Comparison of ENCODE assay signal across 8 cellular contexts in the genomic region with DNA sequence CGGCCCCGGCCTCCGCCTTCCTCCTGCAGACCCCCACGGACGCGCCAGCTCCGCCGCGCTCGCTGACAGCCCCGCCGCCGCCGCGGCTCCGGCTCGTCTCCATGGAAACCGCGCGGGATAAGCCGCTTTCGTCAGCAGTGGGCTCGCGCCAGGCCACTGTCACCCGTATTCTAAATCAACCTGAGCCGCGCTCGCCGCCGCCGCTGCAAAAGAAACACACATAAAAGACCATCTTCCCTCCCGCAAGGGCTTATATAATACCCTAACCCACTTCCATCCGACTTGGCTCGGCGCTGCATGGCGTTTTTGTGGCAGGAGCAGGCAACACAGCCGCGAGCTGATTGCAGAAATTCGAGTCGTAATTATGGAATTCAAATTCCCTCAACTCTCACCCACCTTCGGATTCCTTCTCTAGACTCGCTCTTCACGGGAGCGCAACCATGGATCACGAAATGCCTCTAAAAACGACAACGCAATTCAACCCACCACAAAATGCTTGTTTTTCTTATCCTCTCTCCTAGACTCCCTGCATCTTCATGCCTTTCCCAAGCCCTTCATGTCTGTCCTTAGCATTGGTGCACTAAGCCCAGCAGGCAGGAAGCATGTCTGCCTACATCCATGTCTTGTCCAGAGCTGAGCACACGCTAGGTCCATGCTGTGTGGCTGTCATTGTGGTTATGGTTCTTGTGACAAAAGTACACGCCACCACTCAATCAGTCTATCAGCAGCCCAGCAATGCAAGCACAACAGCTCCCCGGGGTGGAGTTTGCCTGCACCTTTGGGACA. TPM values are rescaled to one million over a fixed set of nuclear protein-coding genes. Genes with fewer than 3 reads are reported as not detected.
DNase-seq lines count a peak whose midpoint lies in the region; ATAC-seq, FAIRE-seq and TF ChIP-seq lines count a peak whose summit lies in the region.

A gene with protein sequence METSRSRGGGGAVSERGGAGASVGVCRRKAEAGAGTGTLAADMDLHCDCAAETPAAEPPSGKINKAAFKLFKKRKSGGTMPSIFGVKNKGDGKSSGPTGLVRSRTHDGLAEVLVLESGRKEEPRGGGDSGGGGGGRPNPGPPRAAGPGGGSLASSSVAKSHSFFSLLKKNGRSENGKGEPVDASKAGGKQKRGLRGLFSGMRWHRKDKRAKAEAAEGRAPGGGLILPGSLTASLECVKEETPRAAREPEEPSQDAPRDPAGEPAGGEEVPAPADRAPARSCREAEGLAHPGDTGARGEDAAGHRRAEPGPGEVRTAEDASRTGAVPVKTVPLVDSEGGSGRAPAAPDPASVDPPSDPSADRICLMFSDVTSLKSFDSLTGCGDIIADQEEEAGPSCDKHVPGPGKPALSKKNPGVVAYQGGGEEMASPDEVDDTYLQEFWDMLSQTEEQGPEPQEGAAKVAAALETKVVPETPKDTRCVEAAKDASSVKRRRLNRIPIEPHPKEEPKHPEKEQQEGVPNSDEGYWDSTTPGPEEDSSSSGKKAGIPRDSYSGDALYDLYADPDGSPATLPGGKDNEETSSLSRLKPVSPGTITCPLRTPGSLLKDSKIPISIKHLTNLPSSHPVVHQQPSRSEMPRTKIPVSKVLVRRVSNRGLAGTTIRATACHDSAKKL (minus strand): TSS at position 772 of the 786 bp plus-strand sequence. CDS start 669 bp downstream, at position 103.

- H3K36me3 Mint-ChIP-seq in WTC11 (no peaks in the 10 kb centered on the region), progenitor cell of endocrine pancreas (ENCODE audit: insufficient read depth) (no peaks in the 10 kb centered on the region)

- TF ChIP-seq CTCF in A673 (conservative IDR thresholded peaks at IDR 0.05; ENCODE audit: low read depth, low read length) = 0 out of 2 replicates have a peak, but pooled peaks have one; percentile 11
- no peak for TF ChIP-seq CTCF in WTC11 (IDR thresholded peaks at IDR 0.05)
- no peak for TF ChIP-seq CTCF in progenitor cell of endocrine pancreas (IDR thresholded peaks at IDR 0.05; ENCODE audit: unreplicated experiment)

- H3K4me3 ChIP-seq in A673 (ENCODE audit: low read depth, low read length, poor library complexity, severe bottlenecking) = peak within 1 kb of the TSS; percentile 75

- peaks cover 37% of the 10 kb centered on the region for H3K4me1 ChIP-seq in A673 (ENCODE audit: insufficient read depth, low read length, poor library complexity, severe bottlenecking)

- H3K4me3 Mint-ChIP-seq in WTC11 (peak within 1 kb of the TSS; percentile 82), progenitor cell of endocrine pancreas (ENCODE audit: low read depth) (peak within 1 kb of the TSS; percentile 68)

- H3K27ac ChIP-seq in A673 (ENCODE audit: low read depth, low read length, poor library complexity, severe bottlenecking) = peak within 1 kb of the TSS; percentile 96

- CTCF ChIA-PET in A673 (lab: Charles Lee) = interaction anchor here (0.6 kb wide), 1 partner anchor 9 kb away, joined by 3 read pairs; no protein-coding TSS in a partner anchor
- CTCF ChIA-PET in WTC11 (lab: Charles Lee) = interaction anchor here (2.0 kb wide), 1 partner anchor 77 kb away, joined by 4 read pairs; no protein-coding TSS in a partner anchor

- intact Hi-C loops in A673 (cut with micrococcal nuclease; ENCODE audit: unreplicated experiment) = loop anchor here (5.0 kb wide), 3 partner anchors 116 to 894 kb away; partner anchors contain the start of genes MTMR6 and NUP58

- BruUV-seq in A673 (replicated peaks; lab: Mats Ljungman, UMichigan) = TSS peak; percentile 53

- H3K27me3 Mint-ChIP-seq in WTC11 (ENCODE audit: low read depth) (peaks cover 68% of the 10 kb centered on the region), progenitor cell of endocrine pancreas (peaks cover 84% of the 10 kb centered on the region)

- H3K9me3 ChIP-seq in A673 (ENCODE audit: low read depth, low read length, poor library complexity, severe bottlenecking) = no peaks in the 10 kb centered on the region

- peaks cover 31% of the 10 kb centered on the region for H3K36me3 ChIP-seq in A673 (ENCODE audit: insufficient read depth, low read length, poor library complexity, severe bottlenecking)

- peak; percentile 86 for DNase-seq in A673 (ENCODE audit: low spot score)
- peak; percentile 28 for DNase-seq in WTC11 (ENCODE audit: low spot score)
- DNase-seq in frontal cortex (ENCODE audit: low spot score in 2 of 2) = peak; percentile 70 to 77
- peak; percentile 34 for DNase-seq in progenitor cell of endocrine pancreas (ENCODE audit: low spot score, unreplicated experiment)
- DNase-seq in effector CD4-positive, alpha-beta T cell = no peak
- no peak for DNase-seq in NCI-H1048 (lab: John Stamatoyannopoulos, UW)
- no peak for DNase-seq in HT-29 (ENCODE audit: low spot score)

- H3K9me3 Mint-ChIP-seq in WTC11 (no peaks in the 10 kb centered on the region), progenitor cell of endocrine pancreas (ENCODE audit: low read depth) (no peaks in the 10 kb centered on the region)

- ATAC-seq in GM18868 (IDR thresholded peaks at IDR 0.05; ENCODE audit: unreplicated experiment) (peak; percentile 58), WTC11 (peak; percentile 11)

- H3K27ac Mint-ChIP-seq in WTC11 (no peak within 1 kb of the TSS; the same call in 1 of the 2 replicates), progenitor cell of endocrine pancreas (peak within 1 kb of the TSS; percentile 63)

- H3K27me3 ChIP-seq in A673 (replicated peaks; ENCODE audit: insufficient read depth, low read depth, low read length, poor library complexity) = no peaks in the 10 kb centered on the region

- FAIRE-seq in frontal cortex (lab: Jason Lieb, UNC) = no peak

- POLR2A ChIA-PET in A673 (lab: Charles Lee; ENCODE audit: low non-redundant PET) (interaction anchor here (0.7 to 1.2 kb wide), 2 partner anchors 9 to 40 kb away, joined by 3 to 14 read pairs; no protein-coding TSS in a partner anchor), WTC11 (lab: Charles Lee) (no interaction called here)

- H3K4me1 Mint-ChIP-seq in WTC11 (peaks cover 37% of the 10 kb centered on the region), progenitor cell of endocrine pancreas (ENCODE audit: low read depth) (peaks cover 5% of the 10 kb centered on the region)

TF ChIP-seq in WTC11, 78 proteins besides CTCF, POLR2A, EP300 and RAD21 (continues in another document):
- TF ChIP-seq, protein P1, sequence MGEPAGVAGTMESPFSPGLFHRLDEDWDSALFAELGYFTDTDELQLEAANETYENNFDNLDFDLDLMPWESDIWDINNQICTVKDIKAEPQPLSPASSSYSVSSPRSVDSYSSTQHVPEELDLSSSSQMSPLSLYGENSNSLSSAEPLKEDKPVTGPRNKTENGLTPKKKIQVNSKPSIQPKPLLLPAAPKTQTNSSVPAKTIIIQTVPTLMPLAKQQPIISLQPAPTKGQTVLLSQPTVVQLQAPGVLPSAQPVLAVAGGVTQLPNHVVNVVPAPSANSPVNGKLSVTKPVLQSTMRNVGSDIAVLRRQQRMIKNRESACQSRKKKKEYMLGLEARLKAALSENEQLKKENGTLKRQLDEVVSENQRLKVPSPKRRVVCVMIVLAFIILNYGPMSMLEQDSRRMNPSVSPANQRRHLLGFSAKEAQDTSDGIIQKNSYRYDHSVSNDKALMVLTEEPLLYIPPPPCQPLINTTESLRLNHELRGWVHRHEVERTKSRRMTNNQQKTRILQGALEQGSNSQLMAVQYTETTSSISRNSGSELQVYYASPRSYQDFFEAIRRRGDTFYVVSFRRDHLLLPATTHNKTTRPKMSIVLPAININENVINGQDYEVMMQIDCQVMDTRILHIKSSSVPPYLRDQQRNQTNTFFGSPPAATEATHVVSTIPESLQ (CRISPR knock-in tag; IDR thresholded peaks at IDR 0.05) = no peak
- TF ChIP-seq MXD4 (CRISPR knock-in tag; IDR thresholded peaks at IDR 0.05; ENCODE audit: borderline replicate concordance) (no peak), ZNF416 (CRISPR knock-in tag; IDR thresholded peaks at IDR 0.05) (no peak), HMGA2 (CRISPR knock-in tag; IDR thresholded peaks at IDR 0.05) (no peak), ELF4 (CRISPR knock-in tag; IDR thresholded peaks at IDR 0.05; ENCODE audit: low read depth) (no peak), ZNF423 (CRISPR knock-in tag; IDR thresholded peaks at IDR 0.05) (no peak), NFATC4 (CRISPR knock-in tag; IDR thresholded peaks at IDR 0.05) (no peak), IRF1 (CRISPR knock-in tag; IDR thresholded peaks at IDR 0.05) (no peak), ETV6 (CRISPR knock-in tag; IDR thresholded peaks at IDR 0.05) (no peak), RORB (CRISPR knock-in tag; IDR thresholded peaks at IDR 0.05) (no peak), JUN (CRISPR knock-in tag; IDR thresholded peaks at IDR 0.05) (no peak), TEAD1 (CRISPR knock-in tag; IDR thresholded peaks at IDR 0.05) (no peak), NR2C2 (CRISPR knock-in tag; IDR thresholded peaks at IDR 0.05) (no peak), CREM (CRISPR knock-in tag; IDR thresholded peaks at IDR 0.05) (no peak)
- TF ChIP-seq, protein P2, sequence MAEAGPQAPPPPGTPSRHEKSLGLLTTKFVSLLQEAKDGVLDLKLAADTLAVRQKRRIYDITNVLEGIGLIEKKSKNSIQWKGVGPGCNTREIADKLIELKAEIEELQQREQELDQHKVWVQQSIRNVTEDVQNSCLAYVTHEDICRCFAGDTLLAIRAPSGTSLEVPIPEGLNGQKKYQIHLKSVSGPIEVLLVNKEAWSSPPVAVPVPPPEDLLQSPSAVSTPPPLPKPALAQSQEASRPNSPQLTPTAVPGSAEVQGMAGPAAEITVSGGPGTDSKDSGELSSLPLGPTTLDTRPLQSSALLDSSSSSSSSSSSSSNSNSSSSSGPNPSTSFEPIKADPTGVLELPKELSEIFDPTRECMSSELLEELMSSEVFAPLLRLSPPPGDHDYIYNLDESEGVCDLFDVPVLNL (CRISPR knock-in tag; IDR thresholded peaks at IDR 0.05; ENCODE audit: borderline replicate concordance, low read depth) = no peak
- TF ChIP-seq, protein P3, sequence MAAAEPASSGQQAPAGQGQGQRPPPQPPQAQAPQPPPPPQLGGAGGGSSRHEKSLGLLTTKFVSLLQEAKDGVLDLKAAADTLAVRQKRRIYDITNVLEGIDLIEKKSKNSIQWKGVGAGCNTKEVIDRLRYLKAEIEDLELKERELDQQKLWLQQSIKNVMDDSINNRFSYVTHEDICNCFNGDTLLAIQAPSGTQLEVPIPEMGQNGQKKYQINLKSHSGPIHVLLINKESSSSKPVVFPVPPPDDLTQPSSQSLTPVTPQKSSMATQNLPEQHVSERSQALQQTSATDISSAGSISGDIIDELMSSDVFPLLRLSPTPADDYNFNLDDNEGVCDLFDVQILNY (CRISPR knock-in tag; IDR thresholded peaks at IDR 0.05) = no peak

RNA-seq across cellular contexts. Expression of the gene that starts here (rescaled TPM):
- total RNA-seq in A673 (2021) (49.7 and 70.6 TPM in 2 replicates), WTC11 (2021) (0.18 to 0.48 TPM (median 0.27 TPM) in 3 replicates), frontal cortex (143 TPM), progenitor cell of endocrine pancreas (0.05 and 0.07 TPM in 2 replicates)
- not detected in 2 replicates for total RNA-seq in HT-29 (2014; rRNA removed; shearing (Covaris generic))

Comparison
In these comparisons a context has a peak if more than half of its experiments do, and no peak if none do; other contexts are left out.
1. RNA of the gene that starts here (total RNA-seq): 143 TPM in frontal cortex (single experiment) and 49.7 to 70.6 TPM in A673; 0.18 to 0.48 TPM in WTC11, 0.05 to 0.07 TPM in progenitor cell of endocrine pancreas and not detected in HT-29; every median in the first group is over 10 times any median in the second.
2. Peak in DNase-seq and ATAC-seq in WTC11; RNA of the gene not detected or under 1 TPM.
3. Peak in DNase-seq in progenitor cell of endocrine pancreas; RNA of the gene not detected or under 1 TPM.
4. DNase-seq: peak in A673 (single experiment) and frontal cortex (2 of 2); none in effector CD4-positive, alpha-beta T cell (single experiment), NCI-H1048 (single experiment) and HT-29 (single experiment).